ENCODE assay signal across 1 cellular context in genomic region chr14:35046048-35046750, GRCh38.
TF ChIP-seq lines count a peak whose summit lies in the region.

Gene FAM177A1 (plus strand): TSS chr14:35046272. CDS start chr14:35046464, 192 bp downstream.

TF ChIP-seq in HepG2, 621 proteins besides CTCF, POLR2A, EP300 and RAD21 (continued from another document and continues in another):
- TF ChIP-seq PBX2 (CRISPR knock-in tag; IDR thresholded peaks at IDR 0.05) (no peak), ZNF577 (CRISPR knock-in tag; IDR thresholded peaks at IDR 0.05; ENCODE audit: borderline replicate concordance, low read depth) (no peak), ZBTB33 (CRISPR knock-in tag; IDR thresholded peaks at IDR 0.05) (0 out of 2 replicates have a peak, but pooled peaks have one; percentile 11), THAP8 (CRISPR knock-in tag; IDR thresholded peaks at IDR 0.05; ENCODE audit: borderline replicate concordance) (no peak), ZNF614 (CRISPR knock-in tag; IDR thresholded peaks at IDR 0.05; ENCODE audit: borderline replicate concordance) (peak; percentile 88; the same call in 1 of the 2 replicates), ZSCAN30 (CRISPR knock-in tag; IDR thresholded peaks at IDR 0.05) (peak; percentile 98), ZNF318 (CRISPR knock-in tag; IDR thresholded peaks at IDR 0.05) (no peak; the same call in 1 of the 2 replicates), ZBTB1 (CRISPR knock-in tag; IDR thresholded peaks at IDR 0.05; ENCODE audit: borderline replicate concordance) (no peak), ZSCAN31 (CRISPR knock-in tag; IDR thresholded peaks at IDR 0.05; ENCODE audit: low read depth) (peak; percentile 100), KLF12 (CRISPR knock-in tag; IDR thresholded peaks at IDR 0.05; ENCODE audit: borderline replicate concordance) (peak; percentile 94), SOX6 (IDR thresholded peaks at IDR 0.05) (no peak), SOX6 (CRISPR knock-in tag; IDR thresholded peaks at IDR 0.05) (peak; percentile 80), ZFP36L1 (CRISPR knock-in tag; IDR thresholded peaks at IDR 0.05) (peak; percentile 98), ZNF20 (CRISPR knock-in tag; IDR thresholded peaks at IDR 0.05) (peak; percentile 98), KMT2A (CRISPR knock-in tag; IDR thresholded peaks at IDR 0.05) (peak; percentile 98), AHDC1 (CRISPR knock-in tag; IDR thresholded peaks at IDR 0.05; ENCODE audit: borderline replicate concordance) (peak; percentile 65; the same call in 1 of the 2 replicates), FOXP4 (CRISPR knock-in tag; IDR thresholded peaks at IDR 0.05) (peak; percentile 78), ZNF678 (CRISPR knock-in tag; IDR thresholded peaks at IDR 0.05) (no peak), JDP2 (CRISPR knock-in tag; IDR thresholded peaks at IDR 0.05; ENCODE audit: borderline replicate concordance) (no peak; the same call in 1 of the 2 replicates), MLXIP (CRISPR knock-in tag; IDR thresholded peaks at IDR 0.05; ENCODE audit: borderline replicate concordance) (peak; percentile 81), NPAS2 (CRISPR knock-in tag; IDR thresholded peaks at IDR 0.05; ENCODE audit: borderline replicate concordance) (no peak), ZNF414 (CRISPR knock-in tag; IDR thresholded peaks at IDR 0.05) (peak; percentile 96), MTA3 (CRISPR knock-in tag; IDR thresholded peaks at IDR 0.05) (no peak; the same call in 1 of the 2 replicates), ZSCAN22 (CRISPR knock-in tag; IDR thresholded peaks at IDR 0.05) (peak; percentile 71; the same call in 1 of the 2 replicates), MIER2 (CRISPR knock-in tag; IDR thresholded peaks at IDR 0.05) (peak; percentile 43; the same call in 1 of the 2 replicates), ZNF550 (CRISPR knock-in tag; IDR thresholded peaks at IDR 0.05; ENCODE audit: borderline replicate concordance) (no peak), NRL (CRISPR knock-in tag; IDR thresholded peaks at IDR 0.05; ENCODE audit: borderline replicate concordance) (peak; percentile 100)
